Comparison of ENCODE assay signal across 1 cellular context in genomic region chr15:26323564-26323963, GRCh38.
TF ChIP-seq lines count a peak whose summit lies in the region.

No MANE protein-coding gene starts in this region.

TF ChIP-seq in H1, 55 proteins besides CTCF, POLR2A, EP300 and RAD21:
- no peak for TF ChIP-seq TCF12 (IDR thresholded peaks at IDR 0.05; ENCODE audit: low read depth, low read length)
- TF ChIP-seq TEAD4 (IDR thresholded peaks at IDR 0.05; ENCODE audit: low read depth, low read length), result no peak
- TF ChIP-seq RBBP5 (IDR thresholded peaks at IDR 0.05; ENCODE audit: borderline replicate concordance, low read depth, low read length), result no peak
- TF ChIP-seq HDAC6 (IDR thresholded peaks at IDR 0.05; ENCODE audit: low read depth, low read length), result no peak
- TF ChIP-seq EGR1 (IDR thresholded peaks at IDR 0.05; ENCODE audit: borderline replicate concordance, low read depth, low read length), result no peak
- TF ChIP-seq SUZ12 (IDR thresholded peaks at IDR 0.05; ENCODE audit: low read length), result no peak
- TF ChIP-seq SAP30 (IDR thresholded peaks at IDR 0.05; ENCODE audit: insufficient read depth, insufficient replicate concordance, low read length), result no peak
- no peak for TF ChIP-seq KDM5A (IDR thresholded peaks at IDR 0.05; ENCODE audit: low read length)
- TF ChIP-seq HDAC2 (IDR thresholded peaks at IDR 0.05; ENCODE audit: borderline replicate concordance in 1 of 2, low read depth in 2 of 2, low read length in 2 of 2), result no peak
- no peak for TF ChIP-seq MAX (IDR thresholded peaks at IDR 0.05)
- no peak for TF ChIP-seq RFX5 (IDR thresholded peaks at IDR 0.05; ENCODE audit: borderline replicate concordance, low read depth, low read length)
- TF ChIP-seq POLR2AphosphoS5 (IDR thresholded peaks at IDR 0.05; ENCODE audit: low read depth, low read length), result no peak
- no peak for TF ChIP-seq SP1 (IDR thresholded peaks at IDR 0.05; ENCODE audit: low read depth, low read length)
- TF ChIP-seq CHD2 (IDR thresholded peaks at IDR 0.05; ENCODE audit: low read length), result no peak
- TF ChIP-seq BCL11A (IDR thresholded peaks at IDR 0.05; ENCODE audit: low read depth in 2 of 2, low read length in 2 of 2), result no peak
- TF ChIP-seq ASH2L (IDR thresholded peaks at IDR 0.05; ENCODE audit: low read length), result no peak
